In genomic region chr7:6252748-6253147, GRCh38 we compare ENCODE assay signal across 1 cellular context.
TF ChIP-seq lines count a peak whose summit lies in the region.

No MANE protein-coding gene starts in this region.

TF ChIP-seq in GM12878, 131 proteins besides CTCF, POLR2A, EP300 and RAD21 (continued from another document):
- no peak for TF ChIP-seq CEBPZ (IDR thresholded peaks at IDR 0.05; ENCODE audit: low read depth, low read length)
- no peak for TF ChIP-seq SIN3A (IDR thresholded peaks at IDR 0.05; ENCODE audit: low read depth, low read length)
- TF ChIP-seq SUZ12 (IDR thresholded peaks at IDR 0.05; ENCODE audit: unreplicated experiment) = no peak
- TF ChIP-seq KAT2A (conservative IDR thresholded peaks at IDR 0.05; ENCODE audit: control insufficient read depth, low read depth, low read length) = no peak
- no peak for TF ChIP-seq ZBED1 (IDR thresholded peaks at IDR 0.05; ENCODE audit: borderline replicate concordance)
- TF ChIP-seq SREBF2 (IDR thresholded peaks at IDR 0.05; ENCODE audit: low read length) = no peak
- no peak for TF ChIP-seq SIX5 (IDR thresholded peaks at IDR 0.05; ENCODE audit: low read depth, low read length, severe bottlenecking)
- TF ChIP-seq USF2 (IDR thresholded peaks at IDR 0.05; ENCODE audit: borderline replicate concordance, low read depth, low read length) = no peak
